26 cellular contexts compared by ENCODE assay signal in the genomic region with DNA sequence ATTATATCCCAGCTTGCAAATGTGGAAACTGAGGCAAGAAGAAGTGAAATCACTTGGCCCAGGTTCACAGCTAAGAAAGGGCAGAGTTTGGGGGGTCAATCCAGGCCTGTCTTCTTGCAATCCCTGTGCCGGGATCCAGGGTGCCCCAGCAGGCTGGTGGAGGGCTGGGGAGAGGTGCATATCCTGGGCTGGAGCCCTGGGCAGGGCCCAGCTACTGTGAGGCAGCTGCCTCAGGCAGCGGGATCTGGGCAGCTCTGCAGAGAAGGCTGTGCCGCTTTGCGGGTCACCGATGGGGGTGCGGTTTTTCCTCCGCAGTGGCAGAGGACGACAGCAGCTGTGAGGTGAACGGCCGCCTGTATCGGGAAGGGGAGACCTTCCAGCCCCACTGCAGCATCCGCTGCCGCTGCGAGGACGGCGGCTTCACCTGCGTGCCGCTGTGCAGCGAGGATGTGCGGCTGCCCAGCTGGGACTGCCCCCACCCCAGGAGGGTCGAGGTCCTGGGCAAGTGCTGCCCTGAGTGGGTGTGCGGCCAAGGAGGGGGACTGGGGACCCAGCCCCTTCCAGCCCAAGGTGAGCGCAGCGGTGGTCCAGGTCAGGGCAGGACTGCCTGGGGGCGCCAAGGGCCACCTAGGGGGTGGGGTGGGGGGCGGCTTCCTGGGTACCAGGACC. TPM values are rescaled to one million over a fixed set of nuclear protein-coding genes. Genes with fewer than 3 reads are reported as not detected.
"Had no signal": no experiment of that assay in that cellular context is flagged by ENCODE, and none has a peak within 500 bp of the region (broad histone marks: within the 10 kb centered on the region; RNA-seq: fewer than 3 reads in every experiment).

No MANE protein-coding gene starts in this region.

- H3K27ac ChIP-seq: hepatocyte, neural progenitor cell, spleen, suprapubic skin, tibial nerve had no signal

- H3K27me3 ChIP-seq: esophagus squamous epithelium, hepatocyte, neural progenitor cell, suprapubic skin, tibial nerve had no signal

- FAIRE-seq: frontal cortex had no signal

- DNase-seq: activated B cell treated with CpG ODN at 0.5 μM for 24 hours; activated CD4-positive, alpha-beta T cell treated with anti-CD3 and anti-CD28 coated beads, Interleukin-2, amount 50 U/mL, for 1 hour; activated CD8-positive, alpha-beta T cell treated with anti-CD3 and anti-CD28 coated beads for 36 hours; activated gamma-delta T cell treated with Interleukin-2 at 50 U/mL for 16 hours; activated naive CD8-positive, alpha-beta T cell treated with anti-CD3 and anti-CD28 coated beads, Interleukin-2, amount 50 U/mL, for 24 hours; activated T-cell treated with anti-CD3 and anti-CD28 coated beads, Interleukin-2, amount 50 U/mL, for 4 hours; amygdala; central memory CD4-positive, alpha-beta T cell; esophagus squamous epithelium; glutamatergic neuron; kidney glomerular epithelial cell; mesendoderm; natural killer cell; spleen; stimulated activated naive CD4-positive, alpha-beta T cell; T-helper 2 cell had no signal

- H3K4me2 ChIP-seq: hepatocyte, neural progenitor cell had no signal

- H3K9me3 ChIP-seq: esophagus squamous epithelium, spleen, suprapubic skin, tibial nerve had no signal

- ATAC-seq: activated CD8-positive, alpha-beta T cell treated with anti-CD3 and anti-CD28 coated beads for 36 hours; activated naive CD8-positive, alpha-beta T cell treated with anti-CD3 and anti-CD28 coated beads, Interleukin-2, amount 50 U/mL, for 24 hours; activated T-cell treated with anti-CD3 and anti-CD28 coated beads, Interleukin-2, amount 50 U/mL, for 4 hours; activated T-helper 17 cell treated with anti-CD3 and anti-CD28 coated beads, Interleukin-2, amount 50 U/mL, for 72 hours; left lobe of liver; natural killer cell; right cardiac atrium had no signal

- H3K36me3 ChIP-seq: esophagus squamous epithelium, neural progenitor cell, spleen, suprapubic skin, tibial nerve had no signal

- H3K4me3 ChIP-seq: esophagus squamous epithelium, hepatocyte, lung, neural progenitor cell, spleen, suprapubic skin, tibial nerve had no signal

- H3K4me1 ChIP-seq: spleen had no signal

RNA-seq across cellular contexts. Expression of a gene that starts 9.4 kb away (rescaled TPM):
- total RNA-seq: activated B cell treated with CpG ODN at 0.5 μM for 24 hours; activated CD8-positive, alpha-beta T cell treated with anti-CD3 and anti-CD28 coated beads for 36 hours; activated T-helper 17 cell treated with anti-CD3 and anti-CD28 coated beads, Interleukin-2, amount 50 U/mL, for 72 hours; frontal cortex; mononuclear cell; natural killer cell had no signal

RNA-seq across cellular contexts. Expression of a gene that starts 21.1 kb away (rescaled TPM):
- total RNA-seq: frontal cortex, natural killer cell had no signal
